In the genomic region with DNA sequence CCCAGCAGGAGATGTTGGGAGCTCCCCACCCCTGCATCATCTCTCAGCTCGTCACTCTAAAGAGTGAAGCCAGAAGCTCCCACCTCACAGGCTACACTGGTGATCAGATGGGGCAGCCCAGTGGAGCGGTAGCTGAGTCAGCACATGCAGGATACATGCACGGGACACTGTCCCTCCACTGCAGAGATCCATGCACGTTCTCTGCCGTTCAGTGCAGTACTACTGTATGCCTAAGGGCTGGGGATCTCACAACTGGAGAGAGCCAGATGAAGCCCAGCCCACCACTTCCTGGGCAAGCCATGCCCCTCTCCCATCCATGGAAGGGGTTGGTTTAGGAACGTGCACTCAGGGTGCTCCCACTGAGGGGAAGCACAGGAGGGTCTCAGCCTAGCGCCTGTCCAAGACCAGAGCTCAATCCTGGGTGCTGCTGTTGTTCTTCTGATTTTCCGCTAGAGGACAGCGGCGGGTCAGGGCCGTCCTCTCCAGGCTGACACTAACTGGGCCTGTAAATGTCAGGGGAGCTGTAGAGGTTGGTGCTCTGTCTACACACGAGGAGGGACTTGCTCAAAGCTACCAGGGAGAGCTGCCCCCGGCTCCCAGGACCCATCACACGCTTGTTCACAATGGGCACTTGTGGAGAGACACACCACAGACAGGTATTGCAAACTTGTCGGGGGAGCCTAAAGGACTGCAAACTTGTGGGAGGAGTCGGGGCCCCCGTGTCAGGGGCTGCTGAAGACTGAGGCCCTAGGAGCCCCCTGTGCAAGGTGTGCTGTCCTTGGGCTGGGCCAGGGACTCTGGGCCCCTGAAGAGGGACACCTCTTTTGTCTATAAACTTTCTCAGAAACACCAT, we compare ENCODE assay signal across 8 cellular contexts. TPM values are rescaled to one million over a fixed set of nuclear protein-coding genes. Genes with fewer than 3 reads are reported as not detected.
A peak's percentile ranks its signal among the peaks of the same experiment; 100 is the strongest.
DNase-seq lines count a peak whose midpoint lies in the region; ATAC-seq, FAIRE-seq and TF ChIP-seq lines count a peak whose summit lies in the region.

No MANE protein-coding gene starts in this region.

- H3K4me3 ChIP-seq in bronchial epithelial cell (ENCODE audit: low read depth, low read length) = no peak overlapping the region

- DNase-seq in NCI-H510A treated with DMSO at 0.1 percent for 48 hours (lab: John Stamatoyannopoulos, UW) = peak; percentile 74
- no peak for DNase-seq in NCI-H510A (lab: John Stamatoyannopoulos, UW)
- peak; percentile 54 for DNase-seq in HT-29 (ENCODE audit: low spot score)
- DNase-seq in SHP77 treated with DMSO at 0.1 percent for 48 hours (lab: John Stamatoyannopoulos, UW) = peak; percentile 14
- DNase-seq in bronchial epithelial cell (ENCODE audit: low read depth) = peak; percentile 42
- DNase-seq in left lobe of liver (ENCODE audit: low spot score) = no peak
- DNase-seq in type B pancreatic cell (ENCODE audit: extremely low spot score, unreplicated experiment) = no peak

- no peaks in the 10 kb centered on the region for H3K36me3 Mint-ChIP-seq in type B pancreatic cell

- H3K27me3 Mint-ChIP-seq in type B pancreatic cell = peaks cover 3% of the 10 kb centered on the region

- TF ChIP-seq CTCF in bronchial epithelial cell (IDR thresholded peaks at IDR 0.05; ENCODE audit: insufficient read depth, low read length, severe bottlenecking) (peak; percentile 98), type B pancreatic cell (conservative IDR thresholded peaks at IDR 0.05) (peak; percentile 78)

- peaks cover 12% of the 10 kb centered on the region for H3K4me1 Mint-ChIP-seq in type B pancreatic cell (ENCODE audit: unreplicated experiment)

- peak; percentile 93 for FAIRE-seq in bronchial epithelial cell (lab: Jason Lieb, UNC)

- H3K27ac Mint-ChIP-seq in type B pancreatic cell = peak overlapping the region; percentile 44

- no peaks in the 10 kb centered on the region for H3K36me3 ChIP-seq in bronchial epithelial cell (ENCODE audit: control insufficient read depth, insufficient read depth, low read length)

- no peaks in the 10 kb centered on the region for H3K27me3 ChIP-seq in bronchial epithelial cell (ENCODE audit: control insufficient read depth, insufficient read depth, low read length)

- no peaks in the 10 kb centered on the region for H3K9me3 Mint-ChIP-seq in type B pancreatic cell

- H3K4me3 Mint-ChIP-seq in type B pancreatic cell = peak overlapping the region; percentile 12

- ATAC-seq in GM21447 (IDR thresholded peaks at IDR 0.05; ENCODE audit: unreplicated experiment) (peak; percentile 65), left lobe of liver (peak; percentile 93)

RNA-seq across cellular contexts. Expression of a gene that starts 18.2 kb away (rescaled TPM):
- 0.13 TPM in 1 of 2 replicates, not detected in the other for total RNA-seq in HT-29 (2014; rRNA removed; shearing (Covaris generic))
- 1.1 and 2.8 TPM in 2 replicates for total RNA-seq in bronchial epithelial cell
- total RNA-seq in left lobe of liver = 3.6 TPM
- total RNA-seq in type B pancreatic cell (ENCODE audit: low replicate concordance) = 2.6 and 3.4 TPM in 2 replicates

RNA-seq across cellular contexts. Expression of a gene that starts 22.3 kb away (rescaled TPM):
- 22.6 and 32.0 TPM in 2 replicates for total RNA-seq in HT-29 (2014; rRNA removed; shearing (Covaris generic))
- total RNA-seq in bronchial epithelial cell (32.1 and 33.5 TPM in 2 replicates), left lobe of liver (33.3 TPM), type B pancreatic cell (ENCODE audit: low replicate concordance) (5.4 and 6.9 TPM in 2 replicates)

Comparison
In these comparisons a context has a peak if more than half of its experiments do, and no peak if none do; other contexts are left out.
1. DNase-seq: peak in NCI-H510A treated with DMSO at 0.1 percent for 48 hours (single experiment), HT-29 (single experiment), SHP77 treated with DMSO at 0.1 percent for 48 hours (single experiment) and bronchial epithelial cell (single experiment); none in NCI-H510A (single experiment), left lobe of liver (single experiment) and type B pancreatic cell (single experiment).